8 cellular contexts compared by ENCODE assay signal in the genomic region with DNA sequence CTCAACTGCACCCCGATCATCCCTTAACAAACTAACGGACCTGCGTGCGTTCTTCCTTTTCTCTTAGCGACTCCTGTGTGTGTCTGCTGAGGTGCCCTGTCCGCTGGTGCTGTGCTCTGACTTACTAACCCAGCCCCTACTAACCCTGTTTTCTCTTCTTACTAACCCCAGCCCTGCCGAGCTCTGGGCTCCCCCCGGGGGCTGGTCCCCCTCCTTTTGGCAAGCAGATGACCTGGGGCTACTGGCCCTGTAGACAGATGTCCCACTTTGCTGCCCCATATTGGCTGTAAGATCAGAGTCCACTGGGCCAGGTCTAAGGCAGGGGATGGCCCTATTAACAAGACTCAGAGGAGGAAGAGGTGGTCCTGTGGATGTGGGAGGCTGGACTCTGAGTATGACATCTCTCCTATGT. TPM values are rescaled to one million over a fixed set of nuclear protein-coding genes. Genes with fewer than 3 reads are reported as not detected.
DNase-seq lines count a peak whose midpoint lies in the region; ATAC-seq, FAIRE-seq and TF ChIP-seq lines count a peak whose summit lies in the region.

No MANE protein-coding gene starts in this region.

- peak overlapping the region; percentile 13 for H3K9ac ChIP-seq in HUES6 (ENCODE audit: low read length)
- peak overlapping the region in 1 of 2 experiments; percentile 93; a peak in 1 of 4 replicates for H3K9ac ChIP-seq in K562 (ENCODE audit: insufficient read depth in 1 of 2, low read depth in 2 of 2, low read length in 2 of 2)

- BruUV-seq in K562 (replicated peaks; lab: Mats Ljungman, UMichigan) = no TSS peak

- FAIRE-seq in K562 (lab: Jason Lieb, UNC) = no peak

- intact Hi-C loops in K562 (cut with micrococcal nuclease) (no loop called here), mucosa of descending colon (cut with DNase I, micrococcal nuclease) (no loop called here)

- in situ Hi-C loops in K562 (cut with MboI) = no loop called here

- TF ChIP-seq EP300 in K562 (IDR thresholded peaks at IDR 0.05; ENCODE audit: low read length) = no peak

- TF ChIP-seq RAD21 in K562 (CRISPR knock-in tag; conservative IDR thresholded peaks at IDR 0.05 in 1 of 2, IDR thresholded peaks at IDR 0.05 in 1 of 2) = no peak

- TF ChIP-seq CTCF in K562 (IDR thresholded peaks at IDR 0.05 in 2 of 3, conservative IDR thresholded peaks at IDR 0.05 in 1 of 3; ENCODE audit: insufficient read depth in 2 of 3, low read depth in 1 of 3, low read length in 3 of 3) = no peak
- TF ChIP-seq CTCF in mucosa of descending colon (IDR thresholded peaks at IDR 0.05) = no peak

- peaks cover 31% of the 10 kb centered on the region for H3K36me3 Mint-ChIP-seq in activated CD8-positive, alpha-beta memory T cell treated with anti-CD3 and anti-CD28 coated beads, Interleukin-2, amount 10 ng/mL, durations not matched to agents 7 days and 5 days

- H3K79me2 ChIP-seq in K562 (ENCODE audit: control insufficient read depth, insufficient read depth, low read length) = peaks cover 31% of the 10 kb centered on the region

- peak overlapping the region; percentile 95 for H2AFZ ChIP-seq in K562 (ENCODE audit: low read depth, low read length)

- H3K27ac ChIP-seq in HUES6 (ENCODE audit: low read depth, low read length) (peak overlapping the region; percentile 58; the same call in 1 of the 2 replicates), K562 (ENCODE audit: extremely low read depth, low read depth, low read length) (peak overlapping the region; percentile 98)

- H3K4me1 Mint-ChIP-seq in activated CD8-positive, alpha-beta memory T cell treated with anti-CD3 and anti-CD28 coated beads, Interleukin-2, amount 10 ng/mL, durations not matched to agents 7 days and 5 days = peaks cover 70% of the 10 kb centered on the region

- H3K4me1 ChIP-seq in HUES6 (ENCODE audit: control insufficient read depth, insufficient read depth, low read length) = peaks cover 23% of the 10 kb centered on the region
- H3K4me1 ChIP-seq in K562 (replicated peaks in 1 of 2; ENCODE audit: control insufficient read depth in 2 of 2, insufficient read depth in 2 of 2, low read length in 2 of 2) = peaks cover 24 to 26% of the 10 kb centered on the region in 2 experiments
- H3K4me1 ChIP-seq in mucosa of descending colon (ENCODE audit: low read depth) = peaks cover 10% of the 10 kb centered on the region

- CTCF ChIA-PET in activated CD8-positive, alpha-beta memory T cell treated with anti-CD3 and anti-CD28 coated beads, Interleukin-2, amount 10 ng/mL, durations not matched to agents 7 days and 5 days (lab: Charles Lee) = interaction anchor here (0.8 to 3.8 kb wide), 7 partner anchors 10 to 241 kb away, joined by 3 to 17 read pairs (median 5); a partner anchor contains a TSS
- CTCF ChIA-PET in K562 (lab: Yijun Ruan, JAX; ENCODE audit: low intra/inter-chr PET ratio) = no interaction called here

- no peak for TF ChIP-seq POLR2A in K562 (conservative IDR thresholded peaks at IDR 0.05)

- peak overlapping the region; percentile 97 for H3K27ac Mint-ChIP-seq in activated CD8-positive, alpha-beta memory T cell treated with anti-CD3 and anti-CD28 coated beads, Interleukin-2, amount 10 ng/mL, durations not matched to agents 7 days and 5 days

- peak overlapping the region; percentile 93 for H3K4me3 Mint-ChIP-seq in activated CD8-positive, alpha-beta memory T cell treated with anti-CD3 and anti-CD28 coated beads, Interleukin-2, amount 10 ng/mL, durations not matched to agents 7 days and 5 days

- H3K27me3 ChIP-seq in HUES6 (ENCODE audit: control insufficient read depth, insufficient read depth, low read length) (no peaks in the 10 kb centered on the region), K562 (ENCODE audit: control insufficient read depth in 2 of 2, insufficient read depth in 2 of 2, low read length in 2 of 2) (no peaks in the 10 kb centered on the region)

- no peaks in the 10 kb centered on the region for H3K9me1 ChIP-seq in K562 (ENCODE audit: control insufficient read depth, insufficient read depth, low read length)

- DNase-seq in activated CD8-positive, alpha-beta memory T cell treated with anti-CD3 and anti-CD28 coated beads, Interleukin-2, amount 10 ng/mL, durations not matched to agents 7 days and 5 days = peak; percentile 63
- no peak for DNase-seq in activated CD8-positive, alpha-beta memory T cell treated with anti-CD3 and anti-CD28 coated beads for 24 hours
- peak in 2 of 4 experiments; percentile 12 to 16 for DNase-seq in K562 (ENCODE audit: extremely low read depth in 1 of 4, low spot score in 3 of 4)
- DNase-seq in mucosa of descending colon = peak; percentile 21 to 66 (median 42)
- DNase-seq in ecto neural progenitor cell (ENCODE audit: low spot score) = no peak
- DNase-seq in left lobe of liver (ENCODE audit: low spot score) = no peak
- no peak for DNase-seq in Ammon's horn (ENCODE audit: low spot score)

- peak overlapping the region; percentile 79 for H3K4me3 ChIP-seq in HUES6 (ENCODE audit: low read depth, low read length)
- peak overlapping the region; percentile 85 for H3K4me3 ChIP-seq in K562
- H3K4me3 ChIP-seq in mucosa of descending colon = peak overlapping the region; percentile 56

- ATAC-seq in activated CD8-positive, alpha-beta memory T cell treated with anti-CD3 and anti-CD28 coated beads, Interleukin-2, amount 10 ng/mL, durations not matched to agents 7 days and 5 days = peak; percentile 29
- ATAC-seq in K562 (no peak; the same call in 1 of the 3 replicates), mucosa of descending colon (no peak), left lobe of liver (no peak)

- H3K9me3 Mint-ChIP-seq in activated CD8-positive, alpha-beta memory T cell treated with anti-CD3 and anti-CD28 coated beads, Interleukin-2, amount 10 ng/mL, durations not matched to agents 7 days and 5 days (ENCODE audit: low read depth) = no peaks in the 10 kb centered on the region

- 84% methylated on average over 6 of the region's 8 CpGs for WGBS in K562 (ENCODE audit: insufficient coverage, low coverage, missing lambda C conversion rate)

- H3K27me3 Mint-ChIP-seq in activated CD8-positive, alpha-beta memory T cell treated with anti-CD3 and anti-CD28 coated beads, Interleukin-2, amount 10 ng/mL, durations not matched to agents 7 days and 5 days = no peaks in the 10 kb centered on the region

- no peaks in the 10 kb centered on the region for H4K20me1 ChIP-seq in K562 (replicated peaks; ENCODE audit: control insufficient read depth, insufficient read depth, low read length)

- H3K9me3 ChIP-seq in HUES6 (ENCODE audit: control insufficient read depth, insufficient read depth, low read depth, low read length) (no peaks in the 10 kb centered on the region), K562 (replicated peaks; ENCODE audit: control insufficient read depth, insufficient read depth, low read depth, low read length) (no peaks in the 10 kb centered on the region), mucosa of descending colon (no peaks in the 10 kb centered on the region)

- H3K36me3 ChIP-seq in HUES6 (ENCODE audit: control insufficient read depth, insufficient read depth, low read length) (peaks cover 8% of the 10 kb centered on the region; the same call in 1 of the 2 replicates), K562 (ENCODE audit: control insufficient read depth, insufficient read depth, low read length) (no peaks in the 10 kb centered on the region), mucosa of descending colon (ENCODE audit: low read depth) (no peaks in the 10 kb centered on the region)

- H3K4me2 ChIP-seq in K562 (ENCODE audit: insufficient read depth, low read length) = peak overlapping the region; percentile 92

- POLR2A ChIA-PET in K562 (lab: Yijun Ruan, JAX) = interaction anchor here (0.7 to 1.3 kb wide), 3 partner anchors 160 to 194 kb away, joined by 3 to 6 read pairs (median 3); a partner anchor contains a TSS

RNA-seq across cellular contexts. Expression of a gene that starts 14.7 kb away (rescaled TPM):
- 100 to 1,000 TPM in 1 of 2 experiments, 10 to 100 TPM in 1; 66.5 to 125 TPM for total RNA-seq in activated CD8-positive, alpha-beta memory T cell treated with anti-CD3 and anti-CD28 coated beads, Interleukin-2, amount 10 ng/mL, durations not matched to agents 7 days and 5 days
- 3.3 and 4.4 TPM in 2 replicates for total RNA-seq in K562 (2011; cell fraction: chromatin; rRNA removed; ENCODE audit: low replicate concordance)
- 2.5 TPM in 2 replicates for total RNA-seq in K562 (2011; cell fraction: nucleolus; rRNA removed)
- 4.2 and 6.1 TPM in 2 replicates for total RNA-seq in K562 (2011; cell fraction: nucleoplasm; rRNA removed)
- 0.24 and 0.32 TPM in 2 replicates for total RNA-seq in K562 (2014; rRNA removed)
- 0.35 and 0.58 TPM in 2 replicates for total RNA-seq in K562 (2014; rRNA removed; fragmentation: Illumina TruSeq; extraction: Trizol)
- total RNA-seq in K562 (2015; rRNA removed; fragmentation: Illumina TruSeq; extraction: Trizol) = 0.30 and 0.58 TPM in 2 replicates
- total RNA-seq in K562 (2021) = 0.63 and 0.93 TPM in 2 replicates
- 0.55 and 0.63 TPM in 2 replicates for polyA plus RNA-seq in K562 (2011; rRNA removed)
- polyA plus RNA-seq in K562 (2011; cell fraction: cytosol; rRNA removed) = 0.21 and 0.40 TPM in 2 replicates
- 2.2 and 2.7 TPM in 2 replicates for polyA plus RNA-seq in K562 (2011; cell fraction: nucleus; rRNA removed)
- polyA plus RNA-seq in K562 (2012) = 0.68 and 0.78 TPM in 2 replicates
- 0.19 and 0.39 TPM in 2 replicates for polyA plus RNA-seq in K562 (2014; fragmentation: Illumina TruSeq; extraction: Trizol)
- polyA plus RNA-seq in K562 (2014; fragmentation: Nextera tagmentation; extraction: Ambion mirVana) = under 1 TPM; 0.03 to 0.04 TPM
- polyA plus RNA-seq in K562 (2014; rRNA removed) = 0.34 and 0.61 TPM in 2 replicates
- 0.95 and 1.1 TPM in 2 replicates for polyA minus RNA-seq in K562 (2011; rRNA and poly(A)+ RNA removed)
- not detected in 2 replicates for polyA minus RNA-seq in K562 (2011; cell fraction: cytosol; rRNA and poly(A)+ RNA removed)
- polyA minus RNA-seq in K562 (2011; cell fraction: nucleus; rRNA and poly(A)+ RNA removed) = 1.6 TPM in 2 replicates
- 1 to 10 TPM; 3.3 to 7.1 (median 3.5) TPM for total RNA-seq in mucosa of descending colon
- 0.60 TPM for total RNA-seq in left lobe of liver

RNA-seq across cellular contexts. Expression of a gene that starts 50.3 kb away (rescaled TPM):
- total RNA-seq in activated CD8-positive, alpha-beta memory T cell treated with anti-CD3 and anti-CD28 coated beads, Interleukin-2, amount 10 ng/mL, durations not matched to agents 7 days and 5 days = under 1 TPM in 1 of 2 experiments, not detected in 1; 0.38 TPM
- total RNA-seq in K562 (2011; cell fraction: chromatin; rRNA removed; ENCODE audit: low replicate concordance) = 0.56 TPM in 1 of 2 replicates, not detected in the other
- 0.67 TPM in 1 of 2 replicates, not detected in the other for total RNA-seq in K562 (2011; cell fraction: nucleolus; rRNA removed)
- total RNA-seq in K562 (2011; cell fraction: nucleoplasm; rRNA removed) = not detected in 2 replicates
- total RNA-seq in K562 (2014; rRNA removed) (0.73 and 1.6 TPM in 2 replicates), K562 (2014; rRNA removed; fragmentation: Illumina TruSeq; extraction: Trizol) (0.32 and 0.76 TPM in 2 replicates), K562 (2015; rRNA removed; fragmentation: Illumina TruSeq; extraction: Trizol) (0.34 and 0.69 TPM in 2 replicates), K562 (2021) (3.3 and 3.9 TPM in 2 replicates), mucosa of descending colon (not detected), left lobe of liver (not detected)
- polyA plus RNA-seq in K562 (2011; rRNA removed) (1.7 and 1.9 TPM in 2 replicates), K562 (2014; fragmentation: Illumina TruSeq; extraction: Trizol) (0.59 and 0.60 TPM in 2 replicates), K562 (2014; fragmentation: Nextera tagmentation; extraction: Ambion mirVana) (1 to 10 TPM; 1.6 to 2.1 TPM), K562 (2014; rRNA removed) (0.93 and 2.1 TPM in 2 replicates)
- 0.47 and 1.5 TPM in 2 replicates for polyA plus RNA-seq in K562 (2011; cell fraction: cytosol; rRNA removed)
- polyA plus RNA-seq in K562 (2011; cell fraction: nucleus; rRNA removed) = 0.35 and 1.1 TPM in 2 replicates
- polyA plus RNA-seq in K562 (2012) = 1.7 and 2.1 TPM in 2 replicates
- not detected in 2 replicates for polyA minus RNA-seq in K562 (2011; rRNA and poly(A)+ RNA removed)
- not detected in 2 replicates for polyA minus RNA-seq in K562 (2011; cell fraction: cytosol; rRNA and poly(A)+ RNA removed)
- not detected in 2 replicates for polyA minus RNA-seq in K562 (2011; cell fraction: nucleus; rRNA and poly(A)+ RNA removed)

RNA-seq across cellular contexts. Expression of a gene that starts 54.2 kb away (rescaled TPM):
- total RNA-seq in activated CD8-positive, alpha-beta memory T cell treated with anti-CD3 and anti-CD28 coated beads, Interleukin-2, amount 10 ng/mL, durations not matched to agents 7 days and 5 days = under 1 TPM in 1 of 2 experiments, not detected in 1; 0.38 TPM
- total RNA-seq in K562 (2011; cell fraction: chromatin; rRNA removed; ENCODE audit: low replicate concordance) = not detected in 2 replicates
- not detected in 2 replicates for total RNA-seq in K562 (2011; cell fraction: nucleolus; rRNA removed)
- total RNA-seq in K562 (2011; cell fraction: nucleoplasm; rRNA removed) = not detected in 2 replicates
- 0.29 and 0.45 TPM in 2 replicates for total RNA-seq in K562 (2014; rRNA removed)
- not detected in 2 replicates for total RNA-seq in K562 (2014; rRNA removed; fragmentation: Illumina TruSeq; extraction: Trizol)
- total RNA-seq in K562 (2015; rRNA removed; fragmentation: Illumina TruSeq; extraction: Trizol) = not detected in 2 replicates
- total RNA-seq in K562 (2021) = 0.16 and 0.22 TPM in 2 replicates
- 0.12 and 0.17 TPM in 2 replicates for polyA plus RNA-seq in K562 (2011; rRNA removed)
- polyA plus RNA-seq in K562 (2011; cell fraction: cytosol; rRNA removed) = 0.53 and 1.1 TPM in 2 replicates
- not detected in 2 replicates for polyA plus RNA-seq in K562 (2011; cell fraction: nucleus; rRNA removed)
- 0.12 and 0.42 TPM in 2 replicates for polyA plus RNA-seq in K562 (2012)
- 0.26 and 0.33 TPM in 2 replicates for polyA plus RNA-seq in K562 (2014; fragmentation: Illumina TruSeq; extraction: Trizol)
- polyA plus RNA-seq in K562 (2014; fragmentation: Nextera tagmentation; extraction: Ambion mirVana) = under 1 TPM; 0.18 to 0.41 TPM
- 0.38 and 0.42 TPM in 2 replicates for polyA plus RNA-seq in K562 (2014; rRNA removed)
- not detected in 2 replicates for polyA minus RNA-seq in K562 (2011; rRNA and poly(A)+ RNA removed)
- polyA minus RNA-seq in K562 (2011; cell fraction: cytosol; rRNA and poly(A)+ RNA removed) = not detected in 2 replicates
- polyA minus RNA-seq in K562 (2011; cell fraction: nucleus; rRNA and poly(A)+ RNA removed) = not detected in 2 replicates
- 1 to 10 TPM in 1 of 3 donors, not detected in 2; 1.0 TPM for total RNA-seq in mucosa of descending colon
- not detected for total RNA-seq in left lobe of liver

Comparison
In these comparisons a context has a peak if more than half of its experiments do, and no peak if none do; other contexts are left out.
1. DNase-seq: peak in activated CD8-positive, alpha-beta memory T cell treated with anti-CD3 and anti-CD28 coated beads, Interleukin-2, amount 10 ng/mL, durations not matched to agents 7 days and 5 days (single experiment) and mucosa of descending colon (3 of 3); none in activated CD8-positive, alpha-beta memory T cell treated with anti-CD3 and anti-CD28 coated beads for 24 hours (single experiment), ecto neural progenitor cell (single experiment), left lobe of liver (single experiment) and Ammon's horn (single experiment).
2. RNA of a gene that starts 14.7 kb away (total RNA-seq): 66.5 to 125 TPM in activated CD8-positive, alpha-beta memory T cell treated with anti-CD3 and anti-CD28 coated beads, Interleukin-2, amount 10 ng/mL, durations not matched to agents 7 days and 5 days; 3.3 to 7.1 TPM in mucosa of descending colon, 0.60 TPM in left lobe of liver (single experiment) and 0.24 to 6.1 TPM in K562; every median in the first group is over 4 times any median in the second.
3. Peak in every context shown above with its lines, with median percentiles within 50 percentile points of each other: H3K4me3 ChIP-seq.